ENCODE assay signal across 8 cellular contexts in genomic region chr14:58298880-58299664, GRCh38.
DNase-seq lines count a peak whose midpoint lies in the region; ATAC-seq and TF ChIP-seq lines count a peak whose summit lies in the region.

No MANE protein-coding gene starts in this region.

- H3K36me3 Mint-ChIP-seq in central memory CD8-positive, alpha-beta T cell (ENCODE audit: insufficient read depth): peaks cover 42% of the 10 kb centered on the region

- H3K27ac ChIP-seq in WERI-Rb-1: peak overlapping the region; percentile 66

- DNase-seq in WERI-Rb-1 (peak; percentile 23), kidney tubule cell (ENCODE audit: low spot score) (peak; percentile 13), NCI-H2196 (lab: John Stamatoyannopoulos, UW; ENCODE audit: unreplicated experiment) (no peak), cortex of kidney (lab: John Stamatoyannopoulos, UW) (no peak)
- DNase-seq in central memory CD8-positive, alpha-beta T cell (ENCODE audit: low spot score in 2 of 2): no peak
- DNase-seq in stimulated activated CD4-positive, alpha-beta T cell treated with anti-CD3 and anti-CD28 coated beads, Interleukin-1b, Interleukin-23, amount 100 ng/mL, for 48 hours: peak; percentile 29

- H3K27me3 Mint-ChIP-seq in central memory CD8-positive, alpha-beta T cell: no peaks in the 10 kb centered on the region

- peak overlapping the region; percentile 92 for H3K27ac Mint-ChIP-seq in central memory CD8-positive, alpha-beta T cell (ENCODE audit: low read depth)

- H3K4me3 Mint-ChIP-seq in central memory CD8-positive, alpha-beta T cell: no peak overlapping the region

- no peaks in the 10 kb centered on the region for H3K9me3 Mint-ChIP-seq in central memory CD8-positive, alpha-beta T cell

- peak; percentile 20 for ATAC-seq in GM18498 (IDR thresholded peaks at IDR 0.05; ENCODE audit: unreplicated experiment)
- ATAC-seq in HG03354 (IDR thresholded peaks at IDR 0.05; ENCODE audit: poor library complexity, severe bottlenecking, unreplicated experiment): peak; percentile 15
- ATAC-seq in central memory CD8-positive, alpha-beta T cell (replicated peaks; ENCODE audit: extremely low read depth, poor library complexity, severe bottlenecking): no peak

- H3K36me3 ChIP-seq in WERI-Rb-1: peaks cover 31% of the 10 kb centered on the region

- no peaks in the 10 kb centered on the region for H3K9me3 ChIP-seq in WERI-Rb-1 (ENCODE audit: severe bottlenecking)

- no peaks in the 10 kb centered on the region for H3K27me3 ChIP-seq in WERI-Rb-1 (ENCODE audit: insufficient read depth, low read depth, severe bottlenecking)

- TF ChIP-seq CTCF in WERI-Rb-1 (IDR thresholded peaks at IDR 0.05; ENCODE audit: low read depth, low read length): no peak

- peaks cover 28% of the 10 kb centered on the region for H3K4me1 Mint-ChIP-seq in central memory CD8-positive, alpha-beta T cell

- H3K4me3 ChIP-seq in WERI-Rb-1 (ENCODE audit: low read depth, low read length): peak overlapping the region; percentile 97

Comparison
In these comparisons a context has a peak if more than half of its experiments do, and no peak if none do; other contexts are left out.
1. DNase-seq: peak in WERI-Rb-1 (single experiment), kidney tubule cell (single experiment) and stimulated activated CD4-positive, alpha-beta T cell treated with anti-CD3 and anti-CD28 coated beads, Interleukin-1b, Interleukin-23, amount 100 ng/mL, for 48 hours (single experiment); none in central memory CD8-positive, alpha-beta T cell (0 of 2), NCI-H2196 (single experiment) and cortex of kidney (single experiment).